14 cellular contexts compared by ENCODE assay signal in genomic region chr1:181675091-181675490, GRCh38.
DNase-seq lines count a peak whose midpoint lies in the region; FAIRE-seq and TF ChIP-seq lines count a peak whose summit lies in the region.
"Had no signal": no experiment of that assay in that cellular context is flagged by ENCODE, and none has a peak within 500 bp of the region (broad histone marks: within the 10 kb centered on the region; RNA-seq: fewer than 3 reads in every experiment).

No MANE protein-coding gene starts in this region.

- H3K4me3 Mint-ChIP-seq in endodermal cell (no peak overlapping the region), neural progenitor cell (no peak overlapping the region)
- H3K4me3 Mint-ChIP-seq: CD4-positive, CD25-positive, alpha-beta regulatory T cell; GM23338 had no signal

- no peak for TF ChIP-seq POLR2A in esophagus muscularis mucosa (IDR thresholded peaks at IDR 0.05; ENCODE audit: low read depth)
- TF ChIP-seq POLR2A in suprapubic skin (IDR thresholded peaks at IDR 0.05), result no peak

- H3F3A ChIP-seq in neural progenitor cell (ENCODE audit: low read depth), result peaks cover 16% of the 10 kb centered on the region

- H3K9me3 Mint-ChIP-seq in endodermal cell (no peaks in the 10 kb centered on the region), neural progenitor cell (no peaks in the 10 kb centered on the region)

- H3K4me2 ChIP-seq in neural progenitor cell, result peak overlapping the region; percentile 65
- H3K4me2 ChIP-seq: BLaER1, GM23338 had no signal

- no peak overlapping the region for H2AFZ ChIP-seq in neural progenitor cell (replicated peaks)
- H2AFZ ChIP-seq: GM23338 had no signal

- no peak for TF ChIP-seq EP300 in esophagus muscularis mucosa (IDR thresholded peaks at IDR 0.05)
- TF ChIP-seq EP300 in suprapubic skin (IDR thresholded peaks at IDR 0.05), result no peak

- DNase-seq in Ammon's horn (ENCODE audit: low spot score), result peak; percentile 38
- peak in 25 of 61 donors; percentile 2 to 85 (median 23) for DNase-seq in caudate nucleus (lab: John Stamatoyannopoulos, UW)
- no peak for DNase-seq in endodermal cell
- DNase-seq in neural progenitor cell (ENCODE audit: low spot score), result no peak
- no peak for DNase-seq in esophagus muscularis mucosa (ENCODE audit: extremely low spot score)
- no peak for DNase-seq in GM19239 (ENCODE audit: insufficient read length, low spot score)
- DNase-seq in suprapubic skin (ENCODE audit: low spot score in 2 of 2), result no peak
- no peak for DNase-seq in SKM-1 (lab: John Stamatoyannopoulos, UW; ENCODE audit: unreplicated experiment)
- DNase-seq: CD4-positive, CD25-positive, alpha-beta regulatory T cell had no signal

- H3K4me1 ChIP-seq in endodermal cell (ENCODE audit: control insufficient read depth, insufficient read depth, low read length) (no peaks in the 10 kb centered on the region), neural progenitor cell (peaks cover 20% of the 10 kb centered on the region), esophagus muscularis mucosa (no peaks in the 10 kb centered on the region), suprapubic skin (no peaks in the 10 kb centered on the region)
- H3K4me1 ChIP-seq: BLaER1 had no signal

- H3K79me2 ChIP-seq in neural progenitor cell (ENCODE audit: low read depth), result no peaks in the 10 kb centered on the region

- TF ChIP-seq CTCF in endodermal cell (conservative IDR thresholded peaks at IDR 0.05) (no peak), neural progenitor cell (IDR thresholded peaks at IDR 0.05) (no peak), esophagus muscularis mucosa (IDR thresholded peaks at IDR 0.05) (no peak), suprapubic skin (IDR thresholded peaks at IDR 0.05) (no peak)

- FAIRE-seq in GM19239 (lab: Jason Lieb, UNC), result no peak
- FAIRE-seq: GM12878, GM18507 had no signal

- H3K4me3 ChIP-seq in endodermal cell (ENCODE audit: low read length) (no peak overlapping the region), neural progenitor cell (no peak overlapping the region), esophagus muscularis mucosa (no peak overlapping the region), suprapubic skin (no peak overlapping the region)
- H3K4me3 ChIP-seq: BLaER1, GM12878, GM23338 had no signal

- H3K27me3 ChIP-seq in endodermal cell (ENCODE audit: control insufficient read depth, insufficient read depth, low read length, poor library complexity, severe bottlenecking), result peaks cover 56% of the 10 kb centered on the region
- H3K27me3 ChIP-seq in neural progenitor cell, result no peaks in the 10 kb centered on the region
- no peaks in the 10 kb centered on the region for H3K27me3 ChIP-seq in esophagus muscularis mucosa
- H3K27me3 ChIP-seq in suprapubic skin, result peaks cover 7% of the 10 kb centered on the region
- H3K27me3 ChIP-seq: BLaER1 had no signal

- H4K20me1 ChIP-seq in neural progenitor cell (ENCODE audit: low read depth), result no peaks in the 10 kb centered on the region
- H4K20me1 ChIP-seq: BLaER1 had no signal

- intact Hi-C loops in esophagus muscularis mucosa (cut with DNase I), result no loop called here

- H3K27me3 Mint-ChIP-seq in endodermal cell (ENCODE audit: insufficient read depth), result peaks cover 39% of the 10 kb centered on the region
- peaks cover 9% of the 10 kb centered on the region for H3K27me3 Mint-ChIP-seq in neural progenitor cell (ENCODE audit: insufficient read depth, low read depth)

- WGBS in endodermal cell (ENCODE audit: insufficient coverage in 1 of 2, insufficient read length in 1 of 2), 2 experiments, result 88% methylated on average over 5 to 6 of the region's 6 CpGs
- WGBS in esophagus muscularis mucosa, result 73% methylated on average over 6 of the region's 6 CpGs
- 68% methylated on average over 6 of the region's 6 CpGs for WGBS in suprapubic skin

- H3K4me1 Mint-ChIP-seq in endodermal cell (no peaks in the 10 kb centered on the region), neural progenitor cell (peaks cover 20% of the 10 kb centered on the region)
- H3K4me1 Mint-ChIP-seq: CD4-positive, CD25-positive, alpha-beta regulatory T cell had no signal

- H3K9me3 ChIP-seq in endodermal cell (ENCODE audit: control insufficient read depth, low read length), result peaks cover 4% of the 10 kb centered on the region
- no peaks in the 10 kb centered on the region for H3K9me3 ChIP-seq in neural progenitor cell (ENCODE audit: low read depth)
- H3K9me3 ChIP-seq in esophagus muscularis mucosa, result no peaks in the 10 kb centered on the region
- H3K9me3 ChIP-seq in suprapubic skin, result no peaks in the 10 kb centered on the region

- H3K36me3 ChIP-seq in endodermal cell (ENCODE audit: control insufficient read depth, insufficient read depth, low read length) (no peaks in the 10 kb centered on the region), neural progenitor cell (no peaks in the 10 kb centered on the region), esophagus muscularis mucosa (no peaks in the 10 kb centered on the region), suprapubic skin (no peaks in the 10 kb centered on the region)
- H3K36me3 ChIP-seq: BLaER1 had no signal

- no peak overlapping the region for H3K27ac Mint-ChIP-seq in endodermal cell
- H3K27ac Mint-ChIP-seq in neural progenitor cell, result peak overlapping the region; percentile 7
- H3K27ac Mint-ChIP-seq: CD4-positive, CD25-positive, alpha-beta regulatory T cell; GM23338 had no signal

- no peaks in the 10 kb centered on the region for H3K36me3 Mint-ChIP-seq in endodermal cell (ENCODE audit: low read depth)
- peaks cover 2% of the 10 kb centered on the region for H3K36me3 Mint-ChIP-seq in neural progenitor cell
- H3K36me3 Mint-ChIP-seq: CD4-positive, CD25-positive, alpha-beta regulatory T cell had no signal

- peak overlapping the region; percentile 77 for H3K27ac ChIP-seq in caudate nucleus (ENCODE audit: low read depth, low read length)
- H3K27ac ChIP-seq in endodermal cell (ENCODE audit: low read depth, low read length), result peak overlapping the region; percentile 18
- H3K27ac ChIP-seq in neural progenitor cell, result no peak overlapping the region
- no peak overlapping the region for H3K27ac ChIP-seq in esophagus muscularis mucosa (replicated peaks in 1 of 4)
- no peak overlapping the region for H3K27ac ChIP-seq in suprapubic skin
- H3K27ac ChIP-seq: 22Rv1, BLaER1 had no signal

- no peak overlapping the region for H3K9ac ChIP-seq in endodermal cell (ENCODE audit: extremely low read depth, low read length, poor library complexity, severe bottlenecking)
- H3K9ac ChIP-seq in neural progenitor cell, result no peak overlapping the region
- H3K9ac ChIP-seq: BLaER1 had no signal

Comparison
In these comparisons a context has a peak if more than half of its experiments do, and no peak if none do; other contexts are left out.
1. H3K27ac ChIP-seq: peak in caudate nucleus (single experiment) and endodermal cell (single experiment); none in neural progenitor cell (single experiment), esophagus muscularis mucosa (0 of 4) and suprapubic skin (single experiment).